Comparison of ENCODE assay signal across 22 cellular contexts in genomic region chr15:79066391-79067090, GRCh38. TPM values are rescaled to one million over a fixed set of nuclear protein-coding genes. Genes with fewer than 3 reads are reported as not detected.
DNase-seq lines count a peak whose midpoint lies in the region; ATAC-seq and TF ChIP-seq lines count a peak whose summit lies in the region.
"Had no signal": no experiment of that assay in that cellular context is flagged by ENCODE, and none has a peak within 500 bp of the region (broad histone marks: within the 10 kb centered on the region; RNA-seq: fewer than 3 reads in every experiment).

No MANE protein-coding gene starts in this region.

- H3K27me3 ChIP-seq in muscle layer of colon (ENCODE audit: control insufficient read depth in 1 of 2, insufficient read depth in 2 of 2, low read length in 2 of 2) = no peaks in the 10 kb centered on the region
- no peaks in the 10 kb centered on the region for H3K27me3 ChIP-seq in sigmoid colon
- no peaks in the 10 kb centered on the region for H3K27me3 ChIP-seq in CD8-positive, alpha-beta T cell (ENCODE audit: insufficient read depth, low read length)
- H3K27me3 ChIP-seq: BLaER1, MG63 had no signal

- no peaks in the 10 kb centered on the region for H3K9me3 Mint-ChIP-seq in CD8-positive, alpha-beta T cell
- H3K9me3 Mint-ChIP-seq in stimulated activated memory B cell treated with anti-CD40 and anti-IgM and Interleukin-4, amounts not matched to agents 10 μg/mL and 1 μg/mL and 100 μg/mL, for 72 hours = no peaks in the 10 kb centered on the region
- H3K9me3 Mint-ChIP-seq: CD4-positive, CD25-positive, alpha-beta regulatory T cell had no signal

- CTCF ChIA-PET in HEK293 (lab: Yijun Ruan, JAX) = interaction anchor here (1.7 to 2.4 kb wide), 2 partner anchors 39 to 118 kb away, joined by 6 to 9 read pairs; no protein-coding TSS in a partner anchor
- CTCF ChIA-PET in CD8-positive, alpha-beta T cell (lab: Charles Lee) = no interaction called here

- no peaks in the 10 kb centered on the region for H3K36me3 Mint-ChIP-seq in CD8-positive, alpha-beta T cell
- H3K36me3 Mint-ChIP-seq in stimulated activated memory B cell treated with anti-CD40 and anti-IgM and Interleukin-4, amounts not matched to agents 10 μg/mL and 1 μg/mL and 100 μg/mL, for 72 hours = no peaks in the 10 kb centered on the region
- H3K36me3 Mint-ChIP-seq: CD4-positive, CD25-positive, alpha-beta regulatory T cell had no signal

- DNase-seq in sigmoid colon (peak; percentile 49), hippocampal formation (lab: John Stamatoyannopoulos, UW) (no peak)
- DNase-seq in CD8-positive, alpha-beta T cell = no peak
- DNase-seq: CD4-positive, CD25-positive, alpha-beta regulatory T cell; GOT3; IMR-90; KG1; MG63; NCI-H1930; NCI-H2107; NCI-H446 treated with DMSO at 0.1 percent for 48 hours; NCI-H526; NCI-H82; NK-92 treated with Interleukin-12 subunit alpha and Interleukin-12 subunit beta, amount 100 ng/mL, for 24 hours had no signal

- TF ChIP-seq POLR2A in sigmoid colon (IDR thresholded peaks at IDR 0.05) = no peak

- H3K9me3 ChIP-seq in HEK293 (ENCODE audit: control insufficient read depth, insufficient read depth, low read depth, low read length) (no peaks in the 10 kb centered on the region), muscle layer of colon (ENCODE audit: low read length) (no peaks in the 10 kb centered on the region), sigmoid colon (no peaks in the 10 kb centered on the region)
- no peaks in the 10 kb centered on the region for H3K9me3 ChIP-seq in CD8-positive, alpha-beta T cell (ENCODE audit: low read length)
- H3K9me3 ChIP-seq: BLaER1, HAP-1, MG63 had no signal

- no peak overlapping the region for H3K27ac Mint-ChIP-seq in CD8-positive, alpha-beta T cell
- no peak overlapping the region for H3K27ac Mint-ChIP-seq in stimulated activated memory B cell treated with anti-CD40 and anti-IgM and Interleukin-4, amounts not matched to agents 10 μg/mL and 1 μg/mL and 100 μg/mL, for 72 hours

- no peak for TF ChIP-seq EP300 in sigmoid colon (IDR thresholded peaks at IDR 0.05)

- peaks cover 2% of the 10 kb centered on the region for H3K27me3 Mint-ChIP-seq in CD8-positive, alpha-beta T cell (ENCODE audit: low read depth)
- H3K27me3 Mint-ChIP-seq in stimulated activated memory B cell treated with anti-CD40 and anti-IgM and Interleukin-4, amounts not matched to agents 10 μg/mL and 1 μg/mL and 100 μg/mL, for 72 hours = peaks cover 9% of the 10 kb centered on the region

- WGBS in sigmoid colon, 2 donors = 73 to 77% methylated on average over 6 of the region's 6 CpGs

- H3K9ac ChIP-seq in muscle layer of colon (ENCODE audit: low read length) = peak overlapping the region; percentile 8
- H3K9ac ChIP-seq: BLaER1 had no signal

- H3K4me3 ChIP-seq in HEK293 (ENCODE audit: low read depth, low read length) (no peak overlapping the region), muscle layer of colon (ENCODE audit: low read depth in 1 of 2, low read length in 2 of 2) (peak overlapping the region in 1 of 2 donors; percentile 20), sigmoid colon (no peak overlapping the region)
- H3K4me3 ChIP-seq in CD8-positive, alpha-beta T cell (ENCODE audit: low read depth, low read length) = no peak overlapping the region
- H3K4me3 ChIP-seq: BLaER1, HAP-1, MG63 had no signal

- no peaks in the 10 kb centered on the region for H3K4me1 ChIP-seq in HEK293 (ENCODE audit: control insufficient read depth, insufficient read depth, low read length)
- peaks cover 29% of the 10 kb centered on the region for H3K4me1 ChIP-seq in muscle layer of colon (ENCODE audit: insufficient read depth, low read length)
- H3K4me1 ChIP-seq in sigmoid colon = peaks cover 0 to 41% (median 27%) of the 10 kb centered on the region in 4 donors
- no peaks in the 10 kb centered on the region for H3K4me1 ChIP-seq in CD8-positive, alpha-beta T cell (ENCODE audit: insufficient read depth, low read length)
- H3K4me1 ChIP-seq: HAP-1 had no signal

- intact Hi-C loops in sigmoid colon (cut with DNase I) = loop anchor here (5.0 kb wide), 1 partner anchor 149 kb away; no protein-coding TSS in a partner anchor
- intact Hi-C loops in CD8-positive, alpha-beta T cell (cut with DNase I, micrococcal nuclease) = no loop called here

- ATAC-seq in CD8-positive, alpha-beta T cell = no peak
- ATAC-seq in HG02973 (IDR thresholded peaks at IDR 0.05; ENCODE audit: unreplicated experiment) = no peak
- ATAC-seq in stimulated activated memory B cell treated with anti-CD40 and anti-IgM and Interleukin-4, amounts not matched to agents 10 μg/mL and 1 μg/mL and 100 μg/mL, for 72 hours = no peak

- POLR2A ChIA-PET in HEK293 (lab: Yijun Ruan, JAX) = no interaction called here
- POLR2A ChIA-PET in CD8-positive, alpha-beta T cell (lab: Charles Lee) = no interaction called here

- TF ChIP-seq CTCF in HEK293 (tag by site-specific recombination; IDR thresholded peaks at IDR 0.05) = no peak
- no peak for TF ChIP-seq CTCF in sigmoid colon (IDR thresholded peaks at IDR 0.05)
- TF ChIP-seq CTCF in CD8-positive, alpha-beta T cell (IDR thresholded peaks at IDR 0.05) = no peak

- no peaks in the 10 kb centered on the region for H3K4me1 Mint-ChIP-seq in CD8-positive, alpha-beta T cell (ENCODE audit: low read depth)
- peaks cover 12% of the 10 kb centered on the region for H3K4me1 Mint-ChIP-seq in stimulated activated memory B cell treated with anti-CD40 and anti-IgM and Interleukin-4, amounts not matched to agents 10 μg/mL and 1 μg/mL and 100 μg/mL, for 72 hours
- H3K4me1 Mint-ChIP-seq: CD4-positive, CD25-positive, alpha-beta regulatory T cell had no signal

- no peak overlapping the region for H3K4me3 Mint-ChIP-seq in CD8-positive, alpha-beta T cell
- no peak overlapping the region for H3K4me3 Mint-ChIP-seq in stimulated activated memory B cell treated with anti-CD40 and anti-IgM and Interleukin-4, amounts not matched to agents 10 μg/mL and 1 μg/mL and 100 μg/mL, for 72 hours
- H3K4me3 Mint-ChIP-seq: CD4-positive, CD25-positive, alpha-beta regulatory T cell had no signal

- no peak overlapping the region for H3K27ac ChIP-seq in HEK293 (ENCODE audit: extremely low read depth, low read depth, low read length)
- peak overlapping the region; percentile 49 for H3K27ac ChIP-seq in angular gyrus (ENCODE audit: low read depth, low read length)
- H3K27ac ChIP-seq in muscle layer of colon (ENCODE audit: low read depth, low read length) = peak overlapping the region; percentile 75
- peak overlapping the region in 3 of 4 donors; percentile 86 to 88 (median 86) for H3K27ac ChIP-seq in sigmoid colon
- no peak overlapping the region for H3K27ac ChIP-seq in CD8-positive, alpha-beta T cell (ENCODE audit: low read depth, low read length)
- H3K27ac ChIP-seq: BLaER1, RWPE1 had no signal

- H3K36me3 ChIP-seq in HEK293 (ENCODE audit: control insufficient read depth in 2 of 2, insufficient read depth in 1 of 2, low read length in 2 of 2) (no peaks in the 10 kb centered on the region), muscle layer of colon (ENCODE audit: insufficient read depth, low read length) (no peaks in the 10 kb centered on the region), sigmoid colon (no peaks in the 10 kb centered on the region)
- no peaks in the 10 kb centered on the region for H3K36me3 ChIP-seq in CD8-positive, alpha-beta T cell (ENCODE audit: insufficient read depth, low read length)
- H3K36me3 ChIP-seq: BLaER1, HAP-1, MG63 had no signal

TF ChIP-seq in HEK293, 187 proteins besides CTCF, POLR2A, EP300 and RAD21:
- TF ChIP-seq, protein P1, sequence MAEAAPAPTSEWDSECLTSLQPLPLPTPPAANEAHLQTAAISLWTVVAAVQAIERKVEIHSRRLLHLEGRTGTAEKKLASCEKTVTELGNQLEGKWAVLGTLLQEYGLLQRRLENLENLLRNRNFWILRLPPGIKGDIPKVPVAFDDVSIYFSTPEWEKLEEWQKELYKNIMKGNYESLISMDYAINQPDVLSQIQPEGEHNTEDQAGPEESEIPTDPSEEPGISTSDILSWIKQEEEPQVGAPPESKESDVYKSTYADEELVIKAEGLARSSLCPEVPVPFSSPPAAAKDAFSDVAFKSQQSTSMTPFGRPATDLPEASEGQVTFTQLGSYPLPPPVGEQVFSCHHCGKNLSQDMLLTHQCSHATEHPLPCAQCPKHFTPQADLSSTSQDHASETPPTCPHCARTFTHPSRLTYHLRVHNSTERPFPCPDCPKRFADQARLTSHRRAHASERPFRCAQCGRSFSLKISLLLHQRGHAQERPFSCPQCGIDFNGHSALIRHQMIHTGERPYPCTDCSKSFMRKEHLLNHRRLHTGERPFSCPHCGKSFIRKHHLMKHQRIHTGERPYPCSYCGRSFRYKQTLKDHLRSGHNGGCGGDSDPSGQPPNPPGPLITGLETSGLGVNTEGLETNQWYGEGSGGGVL (tag by site-specific recombination; IDR thresholded peaks at IDR 0.05) = no peak
- TF ChIP-seq GLI2 (tag by site-specific recombination; IDR thresholded peaks at IDR 0.05; ENCODE audit: borderline replicate concordance, low read depth) = no peak
- no peak for TF ChIP-seq ZNF184 (tag by site-specific recombination; IDR thresholded peaks at IDR 0.05)
- no peak for TF ChIP-seq ZBTB17 (tag by site-specific recombination; IDR thresholded peaks at IDR 0.05)
- TF ChIP-seq ZNF121 (tag by site-specific recombination; IDR thresholded peaks at IDR 0.05) = no peak
- peak; percentile 69 for TF ChIP-seq ZIC2 (tag by site-specific recombination; IDR thresholded peaks at IDR 0.05)
- TF ChIP-seq ZNF311 (tag by site-specific recombination; IDR thresholded peaks at IDR 0.05; ENCODE audit: borderline replicate concordance) = no peak

RNA-seq across cellular contexts. Expression of gene RASGRF1, which starts 24.0 kb away (rescaled TPM):
- 1 to 10 TPM in 1 of 4 donors, under 1 TPM in 2, not detected in 1; 0.14 to 1.2 (median 0.55) TPM for total RNA-seq in sigmoid colon
- under 1 TPM; 0.46 to 0.76 (median 0.60) TPM for polyA plus RNA-seq in sigmoid colon
- total RNA-seq in CD8-positive, alpha-beta T cell = not detected
- total RNA-seq: CD4-positive, CD25-positive, alpha-beta regulatory T cell had no signal
- polyA plus RNA-seq: CD4-positive, CD25-positive, alpha-beta regulatory T cell had no signal

Comparison
In these comparisons a context has a peak if more than half of its experiments do, and no peak if none do; other contexts are left out.
1. H3K27ac ChIP-seq: peak in angular gyrus (single experiment), muscle layer of colon (single experiment) and sigmoid colon (3 of 4); none in HEK293 (single experiment) and CD8-positive, alpha-beta T cell (single experiment).